In the genomic region with DNA sequence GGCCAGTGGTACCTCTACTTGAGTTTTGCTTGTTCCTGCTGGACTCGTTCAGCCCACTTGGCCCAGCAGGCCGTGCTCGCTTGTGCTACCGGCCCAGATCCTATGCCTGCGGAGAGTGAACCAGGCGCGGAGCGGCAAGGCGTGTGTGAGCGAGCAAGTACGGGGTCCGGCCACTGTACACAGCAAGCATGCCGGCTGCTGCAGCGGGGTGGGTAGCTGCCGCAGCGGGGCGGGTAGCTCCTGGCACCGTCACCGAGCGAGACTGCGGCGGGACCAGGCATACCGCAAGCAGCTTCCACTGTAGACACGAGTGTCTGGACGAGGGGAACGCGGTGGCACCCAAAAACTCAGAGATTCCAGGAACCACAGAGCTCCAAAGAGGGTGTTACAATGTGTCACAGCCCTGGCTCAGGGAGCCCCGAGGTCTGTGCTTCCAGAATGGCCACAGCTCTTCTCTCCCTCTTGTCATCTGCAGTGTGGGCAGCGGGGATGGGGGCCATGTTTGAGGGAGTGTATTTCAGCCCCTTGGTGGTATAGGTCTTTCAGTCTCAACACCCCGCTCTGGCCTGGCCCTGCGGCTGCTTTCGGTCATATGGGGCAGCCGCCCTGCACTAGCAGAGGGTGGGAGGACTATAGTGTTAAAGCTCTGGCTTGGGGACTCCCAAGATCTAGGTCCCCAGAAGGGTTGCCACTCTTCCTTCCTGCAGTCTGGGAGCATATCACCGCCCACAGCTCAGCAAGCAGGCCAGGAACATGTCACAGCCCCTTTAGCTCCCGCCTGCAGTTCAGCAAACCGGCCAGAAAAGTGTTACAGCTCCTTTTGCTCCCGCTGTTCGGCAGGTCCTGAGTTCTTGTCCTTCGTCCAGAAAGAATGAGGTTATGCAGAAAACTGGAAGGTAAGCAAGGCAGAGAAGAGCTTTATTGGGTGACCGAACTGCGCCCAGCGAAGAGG, we compare ENCODE assay signal across 1 cellular context.
TF ChIP-seq lines count a peak whose summit lies in the region.

No MANE protein-coding gene starts in this region.

TF ChIP-seq in HEK293T, 16 proteins besides CTCF, POLR2A, EP300 and RAD21 (continued from another document):
- TF ChIP-seq TARDBP (IDR thresholded peaks at IDR 0.05), result no peak
- no peak for TF ChIP-seq LEF1 (IDR thresholded peaks at IDR 0.05; ENCODE audit: borderline replicate concordance)
- TF ChIP-seq ZNF384 (IDR thresholded peaks at IDR 0.05), result no peak
- no peak for TF ChIP-seq L3MBTL2 (conservative IDR thresholded peaks at IDR 0.05)
- TF ChIP-seq FOXK2 (IDR thresholded peaks at IDR 0.05), result no peak
- no peak for TF ChIP-seq BHLHE40 (IDR thresholded peaks at IDR 0.05; ENCODE audit: borderline replicate concordance)
- no peak for TF ChIP-seq SUZ12 (IDR thresholded peaks at IDR 0.05)
